Comparison of ENCODE assay signal across 30 cellular contexts in the genomic region with DNA sequence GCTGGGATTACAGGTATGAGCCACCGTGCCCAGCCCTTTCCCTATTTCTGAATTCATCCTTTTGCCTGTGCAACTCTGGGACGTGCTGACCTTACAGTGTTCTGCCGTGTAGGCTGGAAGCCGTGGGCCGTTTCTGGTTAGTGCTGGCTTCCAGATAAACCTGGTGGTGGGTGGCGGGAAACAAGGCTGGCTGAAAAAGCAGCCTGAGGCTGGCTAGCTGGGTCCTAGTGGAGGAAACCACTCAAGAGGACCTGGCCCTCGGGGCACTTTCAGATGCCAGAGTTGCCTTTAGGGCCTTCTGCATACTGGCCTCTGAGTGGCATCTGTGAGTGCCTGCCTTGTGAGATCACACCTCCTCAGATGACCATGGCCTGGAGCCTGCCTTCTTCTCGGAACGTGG.
"Had no signal": no experiment of that assay in that cellular context is flagged by ENCODE, and none has a peak within 500 bp of the region (broad histone marks: within the 10 kb centered on the region; RNA-seq: fewer than 3 reads in every experiment).

No MANE protein-coding gene starts in this region.

- H3K36me3 Mint-ChIP-seq: natural killer cell treated with Interleukin-12 subunit alpha and Interleukin-12 subunit beta and Interleukin-15 and Interleukin-18, amount 100 ng/mL, for 72 hours had no signal

- H3K4me3 ChIP-seq: dorsolateral prefrontal cortex, gastrocnemius medialis, lung, mucosa of descending colon, neural progenitor cell, right atrium auricular region, sigmoid colon, testis, tibial artery, upper lobe of left lung, uterus had no signal

- H3K36me3 ChIP-seq: gastrocnemius medialis, neural progenitor cell, right atrium auricular region, tibial artery, upper lobe of left lung, uterus had no signal

- H3K9ac ChIP-seq: neural progenitor cell, parathyroid adenoma had no signal

- H2AFZ ChIP-seq: neural progenitor cell, parathyroid adenoma had no signal

- H3K4me1 ChIP-seq: gastrocnemius medialis, neural progenitor cell, parathyroid adenoma, testis, tibial artery, uterus had no signal

- H3K9me3 Mint-ChIP-seq: memory B cell; mesothelial cell of epicardium; naive B cell; natural killer cell treated with Interleukin-12 subunit alpha and Interleukin-12 subunit beta and Interleukin-15 and Interleukin-18, amount 100 ng/mL, for 72 hours; neural progenitor cell; stimulated activated memory B cell treated with anti-CD40 and anti-IgM and Interleukin-4, amounts not matched to agents 10 μg/mL and 1 μg/mL and 100 μg/mL, for 72 hours had no signal

- DNase-seq: effector CD4-positive, alpha-beta T cell; foreskin fibroblast; gastrocnemius medialis; head of caudate nucleus; kidney; mucosa of descending colon; naive B cell; sigmoid colon; stimulated activated CD4-positive, alpha-beta T cell treated with anti-CD3 and anti-CD28 coated beads, Interleukin-2, amount 100 ng/mL, for 24 hours; stimulated activated CD4-positive, alpha-beta T cell treated with anti-CD3 and anti-CD28 coated beads, Interleukin-4, amount 100 ng/mL, for 24 hours; stimulated activated naive CD8-positive, alpha-beta T cell treated with anti-CD3 and anti-CD28 coated beads, Interleukin-15, Interleukin-2, amounts not matched to agents 100 U/mL and 50 U/mL, for 24 hours; substantia nigra; testis; tibial artery; upper lobe of left lung; uterus had no signal

- FAIRE-seq: colon, kidney had no signal

- H3K27me3 ChIP-seq: dorsolateral prefrontal cortex, gastrocnemius medialis, neural progenitor cell, right atrium auricular region, sigmoid colon, testis, tibial artery, upper lobe of left lung, uterus had no signal

- H3K79me2 ChIP-seq: parathyroid adenoma had no signal

- H3K9me3 ChIP-seq: gastrocnemius medialis, mucosa of descending colon, right atrium auricular region, sigmoid colon, testis, tibial artery, upper lobe of left lung, uterus had no signal

- H3K4me3 Mint-ChIP-seq: memory B cell; mesothelial cell of epicardium; naive B cell; natural killer cell treated with Interleukin-12 subunit alpha and Interleukin-12 subunit beta and Interleukin-15 and Interleukin-18, amount 100 ng/mL, for 72 hours; neural progenitor cell; stimulated activated memory B cell treated with anti-CD40 and anti-IgM and Interleukin-4, amounts not matched to agents 10 μg/mL and 1 μg/mL and 100 μg/mL, for 72 hours had no signal

- H3K4me1 Mint-ChIP-seq: memory B cell; mesothelial cell of epicardium; naive B cell; neural progenitor cell; stimulated activated memory B cell treated with anti-CD40 and anti-IgM and Interleukin-4, amounts not matched to agents 10 μg/mL and 1 μg/mL and 100 μg/mL, for 72 hours had no signal

- ATAC-seq: esophagus mucosa; gastrocnemius medialis; left lobe of liver; mucosa of descending colon; natural killer cell treated with Interleukin-12 subunit alpha and Interleukin-12 subunit beta and Interleukin-15 and Interleukin-18, amount 100 ng/mL, for 72 hours; stimulated activated memory B cell treated with anti-CD40 and anti-IgM and Interleukin-4, amounts not matched to agents 10 μg/mL and 1 μg/mL and 100 μg/mL, for 72 hours; stimulated activated naive CD8-positive, alpha-beta T cell treated with anti-CD3 and anti-CD28 coated beads, Interleukin-15, Interleukin-2, amounts not matched to agents 100 U/mL and 50 U/mL, for 24 hours had no signal

- H3K27ac Mint-ChIP-seq: memory B cell; mesothelial cell of epicardium; natural killer cell treated with Interleukin-12 subunit alpha and Interleukin-12 subunit beta and Interleukin-15 and Interleukin-18, amount 100 ng/mL, for 72 hours; neural progenitor cell; stimulated activated memory B cell treated with anti-CD40 and anti-IgM and Interleukin-4, amounts not matched to agents 10 μg/mL and 1 μg/mL and 100 μg/mL, for 72 hours had no signal

- H3K27me3 Mint-ChIP-seq: memory B cell; naive B cell; natural killer cell treated with Interleukin-12 subunit alpha and Interleukin-12 subunit beta and Interleukin-15 and Interleukin-18, amount 100 ng/mL, for 72 hours; progenitor cell of endocrine pancreas; stimulated activated memory B cell treated with anti-CD40 and anti-IgM and Interleukin-4, amounts not matched to agents 10 μg/mL and 1 μg/mL and 100 μg/mL, for 72 hours had no signal

- H3K27ac ChIP-seq: dorsolateral prefrontal cortex, epithelial cell of prostate, gastrocnemius medialis, neural progenitor cell, parathyroid adenoma, right atrium auricular region, sigmoid colon, testis, tibial artery, upper lobe of left lung, uterus had no signal

- H3K4me2 ChIP-seq: neural progenitor cell had no signal
